ENCODE assay signal across 15 cellular contexts in the genomic region with DNA sequence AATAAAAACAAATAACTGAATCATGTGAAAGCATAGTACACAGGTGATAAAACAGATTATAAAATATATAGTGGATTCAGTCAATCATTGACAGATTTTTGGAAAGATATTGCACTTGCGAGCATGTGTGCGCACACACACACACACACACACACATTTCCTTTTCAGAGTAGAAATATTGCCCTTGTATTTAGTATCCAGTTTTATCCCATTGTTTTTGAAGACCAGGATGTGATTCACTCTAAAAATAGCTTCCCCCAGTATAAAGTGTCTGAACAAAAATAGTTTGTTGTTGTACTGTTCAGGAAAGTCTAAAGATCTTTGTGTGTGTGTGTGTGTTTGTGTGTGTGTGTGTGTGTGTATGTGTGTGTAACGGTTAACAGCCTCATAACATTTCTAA.
DNase-seq lines count a peak whose midpoint lies in the region; ATAC-seq lines count a peak whose summit lies in the region.
"Had no signal": no experiment of that assay in that cellular context is flagged by ENCODE, and none has a peak within 500 bp of the region (broad histone marks: within the 10 kb centered on the region; RNA-seq: fewer than 3 reads in every experiment).

No MANE protein-coding gene starts in this region.

- H3K36me3 Mint-ChIP-seq in activated CD4-positive, alpha-beta memory T cell treated with anti-CD3 and anti-CD28 coated beads, Interleukin-2, amount 10 ng/mL, durations not matched to agents 7 days and 5 days (ENCODE audit: low read depth) = no peaks in the 10 kb centered on the region
- H3K36me3 Mint-ChIP-seq: brain; stimulated activated memory B cell treated with anti-CD40 and anti-IgM and Interleukin-4, amounts not matched to agents 10 μg/mL and 1 μg/mL and 100 μg/mL, for 72 hours had no signal

- CTCF ChIA-PET in activated CD4-positive, alpha-beta memory T cell treated with anti-CD3 and anti-CD28 coated beads, Interleukin-2, amount 10 ng/mL, durations not matched to agents 7 days and 5 days (lab: Charles Lee) = no interaction called here

- H3K27me3 Mint-ChIP-seq in activated CD4-positive, alpha-beta memory T cell treated with anti-CD3 and anti-CD28 coated beads, Interleukin-2, amount 10 ng/mL, durations not matched to agents 7 days and 5 days = no peaks in the 10 kb centered on the region
- H3K27me3 Mint-ChIP-seq: brain; stimulated activated memory B cell treated with anti-CD40 and anti-IgM and Interleukin-4, amounts not matched to agents 10 μg/mL and 1 μg/mL and 100 μg/mL, for 72 hours; T-helper 17 cell had no signal

- POLR2A ChIA-PET in activated CD4-positive, alpha-beta memory T cell treated with anti-CD3 and anti-CD28 coated beads, Interleukin-2, amount 10 ng/mL, durations not matched to agents 7 days and 5 days (lab: Charles Lee) = no interaction called here

- H3K27ac Mint-ChIP-seq in activated CD4-positive, alpha-beta memory T cell treated with anti-CD3 and anti-CD28 coated beads, Interleukin-2, amount 10 ng/mL, durations not matched to agents 7 days and 5 days = no peak overlapping the region
- H3K27ac Mint-ChIP-seq: activated T-helper 2 cell treated with anti-CD3 and anti-CD28 coated beads, Interferon-gamma antibody, Interleukin-2, Interleukin-4, amounts not matched to agents 10 μg/mL and 5 μg/mL and 100 μg/mL, durations not matched to agents 14 hours and 24 hours and 36 hours; stimulated activated memory B cell treated with anti-CD40 and anti-IgM and Interleukin-4, amounts not matched to agents 10 μg/mL and 1 μg/mL and 100 μg/mL, for 72 hours; T-helper 17 cell had no signal

- DNase-seq in AG08395 (ENCODE audit: low spot score) (peak; percentile 26), HT1080 (ENCODE audit: low read depth) (peak; percentile 64), dermis blood vessel endothelial cell (peak; percentile 96), kidney tubule cell (ENCODE audit: low spot score) (peak; percentile 55), ecto neural progenitor cell (ENCODE audit: low spot score) (no peak)
- no peak for DNase-seq in activated CD4-positive, alpha-beta memory T cell treated with anti-CD3 and anti-CD28 coated beads, Interleukin-2, amount 10 ng/mL, durations not matched to agents 7 days and 5 days
- DNase-seq: AML-193, esophagus squamous epithelium, OCI-M1, T-helper 17 cell had no signal

- ATAC-seq in HG03025 (IDR thresholded peaks at IDR 0.05; ENCODE audit: low FRiP score, unreplicated experiment) (no peak), GM18517 (IDR thresholded peaks at IDR 0.05; ENCODE audit: unreplicated experiment) (no peak)
- ATAC-seq: stimulated activated memory B cell treated with anti-CD40 and anti-IgM and Interleukin-4, amounts not matched to agents 10 μg/mL and 1 μg/mL and 100 μg/mL, for 72 hours; T-helper 17 cell had no signal

- H3K4me1 Mint-ChIP-seq in activated CD4-positive, alpha-beta memory T cell treated with anti-CD3 and anti-CD28 coated beads, Interleukin-2, amount 10 ng/mL, durations not matched to agents 7 days and 5 days = no peaks in the 10 kb centered on the region
- H3K4me1 Mint-ChIP-seq: stimulated activated memory B cell treated with anti-CD40 and anti-IgM and Interleukin-4, amounts not matched to agents 10 μg/mL and 1 μg/mL and 100 μg/mL, for 72 hours; T-helper 17 cell had no signal

- no peaks in the 10 kb centered on the region for H3K9me3 Mint-ChIP-seq in activated CD4-positive, alpha-beta memory T cell treated with anti-CD3 and anti-CD28 coated beads, Interleukin-2, amount 10 ng/mL, durations not matched to agents 7 days and 5 days
- H3K9me3 Mint-ChIP-seq: activated T-helper 2 cell treated with anti-CD3 and anti-CD28 coated beads, Interferon-gamma antibody, Interleukin-2, Interleukin-4, amounts not matched to agents 10 μg/mL and 5 μg/mL and 100 μg/mL, durations not matched to agents 14 hours and 24 hours and 36 hours had no signal

- no peak overlapping the region for H3K4me3 Mint-ChIP-seq in activated CD4-positive, alpha-beta memory T cell treated with anti-CD3 and anti-CD28 coated beads, Interleukin-2, amount 10 ng/mL, durations not matched to agents 7 days and 5 days
- H3K4me3 Mint-ChIP-seq: brain; stimulated activated memory B cell treated with anti-CD40 and anti-IgM and Interleukin-4, amounts not matched to agents 10 μg/mL and 1 μg/mL and 100 μg/mL, for 72 hours; T-helper 17 cell had no signal

Comparison
In these comparisons a context has a peak if more than half of its experiments do, and no peak if none do; other contexts are left out.
1. DNase-seq: peak in AG08395 (single experiment), HT1080 (single experiment), dermis blood vessel endothelial cell (single experiment) and kidney tubule cell (single experiment); none in activated CD4-positive, alpha-beta memory T cell treated with anti-CD3 and anti-CD28 coated beads, Interleukin-2, amount 10 ng/mL, durations not matched to agents 7 days and 5 days (single experiment) and ecto neural progenitor cell (single experiment).